In the genomic region with DNA sequence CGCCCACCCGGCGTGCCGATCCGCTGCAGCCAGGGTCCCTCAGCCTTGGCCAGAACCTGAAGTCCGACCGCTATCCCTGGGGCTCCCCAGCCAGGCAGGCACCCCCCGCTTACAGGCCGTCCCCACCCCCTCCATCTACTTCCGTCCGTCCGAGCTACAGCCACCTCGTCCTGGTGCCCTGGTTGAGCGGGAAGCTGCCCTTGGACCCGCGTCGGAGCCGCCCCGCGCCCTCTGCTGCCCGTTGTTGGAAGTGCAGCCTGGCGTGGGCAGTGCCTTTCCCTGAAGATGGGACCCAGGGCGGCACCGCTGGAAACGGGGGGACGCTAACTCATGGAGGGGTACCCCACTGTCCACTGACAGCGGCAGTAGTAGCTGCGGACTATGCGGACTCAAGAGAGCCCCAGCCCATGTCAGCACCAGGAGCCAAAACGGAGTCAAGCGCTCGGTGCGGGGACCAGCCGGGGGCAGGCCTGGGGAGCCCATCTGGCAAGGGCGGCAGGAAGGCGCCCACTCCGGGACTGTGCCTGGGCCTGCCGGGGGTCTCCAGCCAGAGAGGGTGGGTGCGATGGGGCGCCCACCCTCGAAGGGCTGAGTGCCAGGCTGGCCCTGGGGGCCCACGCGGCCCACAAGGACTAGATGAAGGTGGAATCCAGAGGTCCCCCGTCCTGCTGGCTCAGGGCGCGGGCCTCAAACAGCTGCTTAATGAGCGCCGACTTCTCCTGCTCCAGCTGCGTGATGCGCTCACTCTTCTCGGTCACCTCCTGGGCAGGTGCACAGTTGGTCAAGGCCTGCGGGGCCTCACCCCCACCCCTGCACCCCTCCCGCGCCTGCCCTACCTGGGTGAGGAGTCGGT, we compare ENCODE assay signal across 8 cellular contexts. TPM values are rescaled to one million over a fixed set of nuclear protein-coding genes. Genes with fewer than 3 reads are reported as not detected.
A peak's percentile ranks its signal among the peaks of the same experiment; 100 is the strongest.
DNase-seq lines count a peak whose midpoint lies in the region; ATAC-seq, FAIRE-seq and TF ChIP-seq lines count a peak whose summit lies in the region.

No MANE protein-coding gene starts in this region.

- H2AK5ac ChIP-seq in H1 (ENCODE audit: low read depth, low read length): no peak overlapping the region

- TF ChIP-seq POLR2A in H1 (IDR thresholded peaks at IDR 0.05; ENCODE audit: control extremely low read depth in 1 of 2, low read depth in 2 of 2, low read length in 2 of 2): no peak

- H3K9ac ChIP-seq in H1 (replicated peaks in 1 of 4; ENCODE audit: extremely low read depth in 1 of 4, low read depth in 3 of 4, low read length in 3 of 4): no peak overlapping the region; a peak in 1 of 7 replicates

- no peaks in the 10 kb centered on the region; the same call in none of the 2 replicates for H3K36me3 ChIP-seq in GM06990 (ENCODE audit: control insufficient read depth, insufficient read depth, low read length)
- H3K36me3 ChIP-seq in H1 (ENCODE audit: control insufficient read depth in 2 of 4, insufficient read depth in 4 of 4, low read length in 3 of 4): no peaks in the 10 kb centered on the region
- H3K36me3 ChIP-seq in mucosa of descending colon (ENCODE audit: low read depth): no peaks in the 10 kb centered on the region
- no peaks in the 10 kb centered on the region for H3K36me3 ChIP-seq in thoracic aorta

- CTCF ChIA-PET in H1 (lab: Charles Lee; ENCODE audit: partially characterized antibody): interaction anchor here (0.6 to 13.5 kb wide), 41 partner anchors 6 to 767 kb away, joined by 3 to 291 read pairs (median 4); a partner anchor contains a TSS

- no peak overlapping the region for H3K4ac ChIP-seq in H1 (replicated peaks; ENCODE audit: insufficient read length, low read depth, low read length)

- FAIRE-seq in H1 (lab: Jason Lieb, UNC): no peak

- POLR2A ChIA-PET in H1 (lab: Charles Lee; ENCODE audit: partially characterized antibody): interaction anchor here (0.7 to 1.5 kb wide), 6 partner anchors 10 to 155 kb away, joined by 3 to 7 read pairs (median 4); no protein-coding TSS in a partner anchor

- no peak overlapping the region for H2BK20ac ChIP-seq in H1 (ENCODE audit: low read length)

- H3K27ac ChIP-seq in H1 (ENCODE audit: low read depth, low read length) (no peak overlapping the region), thoracic aorta (no peak overlapping the region)

- 0 out of 2 replicates have a peak, but pooled peaks cover under 1% of the 10 kb centered on the region for H3K23me2 ChIP-seq in H1 (ENCODE audit: low read depth, low read length)

- peak; percentile 81 for ATAC-seq in mucosa of descending colon
- no peak for ATAC-seq in thoracic aorta (ENCODE audit: insufficient number of reproducible peaks, low FRiP score, low read depth)
- no peak for ATAC-seq in HG03521 (IDR thresholded peaks at IDR 0.05; ENCODE audit: unreplicated experiment)
- ATAC-seq in GM21619 (IDR thresholded peaks at IDR 0.05; ENCODE audit: unreplicated experiment): no peak

- peak; percentile 65 for DNase-seq in GM06990 (ENCODE audit: extremely low read depth, insufficient read length)
- DNase-seq in NCI-H146 (lab: John Stamatoyannopoulos, UW): peak; percentile 46
- DNase-seq in activated CD4-positive, alpha-beta T cell treated with anti-CD3 and anti-CD28 coated beads, Interleukin-2, amount 50 U/mL, for 4 hours: peak; percentile 49 to 61
- peak in 1 of 2 experiments; percentile 95 for DNase-seq in H1 (ENCODE audit: low read depth in 1 of 2, low spot score in 2 of 2)
- DNase-seq in mucosa of descending colon: peak; percentile 74 to 87 (median 82)
- DNase-seq in thoracic aorta (ENCODE audit: low spot score): no peak

- H2AFZ ChIP-seq in H1 (ENCODE audit: low read length): no peak overlapping the region

- H4K91ac ChIP-seq in H1 (replicated peaks; ENCODE audit: insufficient read length, low read length): no peak overlapping the region

- H2BK15ac ChIP-seq in H1 (ENCODE audit: low read length): no peak overlapping the region

- no peak overlapping the region for H3K4me3 ChIP-seq in GM06990 (replicated peaks; ENCODE audit: low read depth, low read length)
- no peak overlapping the region for H3K4me3 ChIP-seq in H1 (ENCODE audit: extremely low read depth in 1 of 4, insufficient read depth in 2 of 4, low read depth in 3 of 4, low read length in 4 of 4)
- H3K4me3 ChIP-seq in mucosa of descending colon: no peak overlapping the region
- no peak overlapping the region for H3K4me3 ChIP-seq in thoracic aorta

- peaks cover 0 to 13% (median 7%) of the 10 kb centered on the region in 4 experiments; a peak in 5 of 7 replicates for H3K4me1 ChIP-seq in H1 (replicated peaks in 1 of 4; ENCODE audit: control insufficient read depth in 3 of 4, insufficient read depth in 4 of 4, low read length in 3 of 4)
- H3K4me1 ChIP-seq in mucosa of descending colon (ENCODE audit: low read depth): peaks cover 13% of the 10 kb centered on the region
- H3K4me1 ChIP-seq in thoracic aorta (ENCODE audit: control insufficient read depth in 1 of 2, low read depth in 2 of 2): peaks cover 0 to 8% of the 10 kb centered on the region in 2 donors

- no peak overlapping the region for H2BK12ac ChIP-seq in H1 (ENCODE audit: low read depth, low read length)

- no peak for TF ChIP-seq EP300 in H1 (IDR thresholded peaks at IDR 0.05; ENCODE audit: borderline replicate concordance in 1 of 2, low read depth in 2 of 2, low read length in 2 of 2)

- H4K20me1 ChIP-seq in H1 (replicated peaks in 1 of 2; ENCODE audit: control insufficient read depth in 1 of 2, insufficient read depth in 2 of 2, low read length in 2 of 2): peaks cover 21% of the 10 kb centered on the region in 2 experiments

- H4K8ac ChIP-seq in H1 (ENCODE audit: extremely low read depth, insufficient read depth, low read length): no peak overlapping the region

- H3K4me2 ChIP-seq in H1 (ENCODE audit: insufficient read depth in 1 of 2, low read depth in 2 of 2, low read length in 2 of 2): no peak overlapping the region

- no peaks in the 10 kb centered on the region for H3K9me3 ChIP-seq in H1 (ENCODE audit: insufficient read depth in 2 of 2, low read depth in 1 of 2, low read length in 1 of 2)
- H3K9me3 ChIP-seq in mucosa of descending colon: no peaks in the 10 kb centered on the region
- no peaks in the 10 kb centered on the region for H3K9me3 ChIP-seq in thoracic aorta

- H3K18ac ChIP-seq in H1 (ENCODE audit: extremely low read depth, low read length): peak overlapping the region; percentile 60; the same call in 1 of the 2 replicates

- H3K56ac ChIP-seq in H1 (replicated peaks; ENCODE audit: insufficient read length, low read depth, low read length): no peak overlapping the region

- H4K5ac ChIP-seq in H1 (ENCODE audit: insufficient read length, low read depth, low read length): no peak overlapping the region

- TF ChIP-seq CTCF in GM06990 (IDR thresholded peaks at IDR 0.05; ENCODE audit: insufficient read depth, low read length, poor library complexity, severe bottlenecking): peak; percentile 97
- peak in 2 of 3 experiments; percentile 88 to 95; a peak in 3 of 4 replicates for TF ChIP-seq CTCF in H1 (IDR thresholded peaks at IDR 0.05; ENCODE audit: control extremely low read depth in 1 of 3, insufficient read depth in 1 of 3, low read depth in 1 of 3, low read length in 3 of 3)
- TF ChIP-seq CTCF in mucosa of descending colon (IDR thresholded peaks at IDR 0.05): peak; percentile 96
- TF ChIP-seq CTCF in thoracic aorta (IDR thresholded peaks at IDR 0.05): peak; percentile 96

- H3K23ac ChIP-seq in H1 (ENCODE audit: insufficient read length): no peak overlapping the region

- H3K79me1 ChIP-seq in H1 (ENCODE audit: low read depth, low read length): peaks cover 2% of the 10 kb centered on the region; the same call in 1 of the 2 replicates

- H3K79me2 ChIP-seq in H1 (ENCODE audit: control insufficient read depth in 1 of 2, insufficient read depth in 2 of 2, low read length in 2 of 2): no peaks in the 10 kb centered on the region

- whole genome bisulfite sequencing in H1 (ENCODE audit: extremely low coverage in 1 of 2, insufficient coverage in 1 of 2, insufficient read length in 1 of 2, insufficient replicate concordance in 2 of 2, low coverage in 1 of 2, low lambda C conversion rate in 2 of 2, missing lambda C conversion rate in 1 of 2), 2 experiments: 58% methylated on average over 50 of the region's 55 CpGs; no CpG with 5 or more reads in 1 of the 2 experiments

- peak; percentile 61 to 72 for TF ChIP-seq RAD21 in H1 (IDR thresholded peaks at IDR 0.05 in 1 of 2, conservative IDR thresholded peaks at IDR 0.05 in 1 of 2; ENCODE audit: low read depth in 2 of 2, low read length in 2 of 2)

- H2BK120ac ChIP-seq in H1 (replicated peaks; ENCODE audit: low read depth, low read length): no peak overlapping the region

- no peaks in the 10 kb centered on the region for H3K27me3 ChIP-seq in GM06990 (replicated peaks; ENCODE audit: control insufficient read depth, insufficient read depth, low read length)
- peaks cover 0 to 8% (median 2%) of the 10 kb centered on the region in 4 experiments; a peak in 5 of 7 replicates for H3K27me3 ChIP-seq in H1 (replicated peaks in 1 of 4; ENCODE audit: control insufficient read depth in 3 of 4, extremely low read depth in 1 of 4, insufficient read depth in 3 of 4, low read length in 3 of 4)
- no peaks in the 10 kb centered on the region for H3K27me3 ChIP-seq in thoracic aorta (replicated peaks; ENCODE audit: insufficient read depth)

- intact Hi-C loops in mucosa of descending colon (cut with DNase I, micrococcal nuclease): no loop called here

- H3K14ac ChIP-seq in H1 (ENCODE audit: insufficient read length): no peak overlapping the region

- no peak overlapping the region for H2BK5ac ChIP-seq in H1 (ENCODE audit: low read depth, low read length)

RNA-seq across cellular contexts. Expression of a gene that starts 6.1 kb away (rescaled TPM):
- total RNA-seq in H1 (2021; fragmentation: NEBNext Ultra II Directional; extraction: Animal tissue kit (Norgen Biotek cat#: 25700)): 30.3 and 32.1 TPM in 2 replicates
- 12.7 and 17.3 TPM in 2 replicates for polyA plus RNA-seq in H1 (2011; rRNA removed)
- 16.3 TPM for polyA plus RNA-seq in H1 (2011; cell fraction: cytosol; rRNA removed)
- 40.0 TPM for polyA plus RNA-seq in H1 (2011; cell fraction: nucleus; rRNA removed)
- polyA plus RNA-seq in H1 (2012, experiment 1 of 2): 13.5 to 18.1 TPM (median 16.6 TPM) in 4 replicates
- polyA plus RNA-seq in H1 (2012, experiment 2 of 2): 15.7 TPM
- polyA plus RNA-seq in H1 (2013, experiment 1 of 2): 32.1 TPM
- 29.5 TPM for polyA plus RNA-seq in H1 (2013, experiment 2 of 2)
- 6.3 and 6.7 TPM in 2 replicates for polyA minus RNA-seq in H1 (2011; rRNA and poly(A)+ RNA removed)
- polyA minus RNA-seq in H1 (2011; cell fraction: cytosol; rRNA and poly(A)+ RNA removed): 13.4 TPM
- 24.1 TPM for polyA minus RNA-seq in H1 (2011; cell fraction: nucleus; rRNA and poly(A)+ RNA removed)
- 10 to 100 TPM in 1 of 3 donors, 1 to 10 TPM in 2; 2.7 to 11.2 (median 6.0) TPM for total RNA-seq in mucosa of descending colon
- under 1 TPM; 0.41 to 0.92 TPM for total RNA-seq in thoracic aorta

RNA-seq across cellular contexts. Expression of a gene that starts 10.4 kb away (rescaled TPM):
- total RNA-seq in H1 (2021; fragmentation: NEBNext Ultra II Directional; extraction: Animal tissue kit (Norgen Biotek cat#: 25700)): 3.2 and 3.8 TPM in 2 replicates
- 0.65 and 1.9 TPM in 2 replicates for polyA plus RNA-seq in H1 (2011; rRNA removed)
- 0.69 TPM for polyA plus RNA-seq in H1 (2011; cell fraction: cytosol; rRNA removed)
- polyA plus RNA-seq in H1 (2011; cell fraction: nucleus; rRNA removed): 5.8 TPM
- polyA plus RNA-seq in H1 (2012, experiment 1 of 2): 1.9 to 3.5 TPM (median 2.7 TPM) in 4 replicates
- polyA plus RNA-seq in H1 (2012, experiment 2 of 2): 1.9 TPM
- polyA plus RNA-seq in H1 (2013, experiment 1 of 2): 7.9 TPM
- polyA plus RNA-seq in H1 (2013, experiment 2 of 2): 8.1 TPM
- 0.29 and 0.76 TPM in 2 replicates for polyA minus RNA-seq in H1 (2011; rRNA and poly(A)+ RNA removed)
- 0.51 TPM for polyA minus RNA-seq in H1 (2011; cell fraction: cytosol; rRNA and poly(A)+ RNA removed)
- 1.00 TPM for polyA minus RNA-seq in H1 (2011; cell fraction: nucleus; rRNA and poly(A)+ RNA removed)
- total RNA-seq in mucosa of descending colon: 10 to 100 TPM in 2 of 3 donors, 1 to 10 TPM in 1; 7.7 to 26.8 (median 10.7) TPM
- under 1 TPM; 0.92 to 0.95 TPM for total RNA-seq in thoracic aorta

RNA-seq across cellular contexts. Expression of a gene that starts 13.1 kb away (rescaled TPM):
- total RNA-seq in H1 (2021; fragmentation: NEBNext Ultra II Directional; extraction: Animal tissue kit (Norgen Biotek cat#: 25700)): 5.4 and 5.5 TPM in 2 replicates
- polyA plus RNA-seq in H1 (2011; rRNA removed): 2.0 and 3.5 TPM in 2 replicates
- 1.9 TPM for polyA plus RNA-seq in H1 (2011; cell fraction: cytosol; rRNA removed)
- 8.3 TPM for polyA plus RNA-seq in H1 (2011; cell fraction: nucleus; rRNA removed)
- polyA plus RNA-seq in H1 (2012, experiment 1 of 2): 2.1 to 3.6 TPM (median 2.8 TPM) in 4 replicates
- polyA plus RNA-seq in H1 (2012, experiment 2 of 2): 2.6 TPM
- polyA plus RNA-seq in H1 (2013, experiment 1 of 2): 4.1 TPM
- 3.7 TPM for polyA plus RNA-seq in H1 (2013, experiment 2 of 2)
- polyA minus RNA-seq in H1 (2011; rRNA and poly(A)+ RNA removed): 0.78 and 0.88 TPM in 2 replicates
- 0.66 TPM for polyA minus RNA-seq in H1 (2011; cell fraction: cytosol; rRNA and poly(A)+ RNA removed)
- 1.1 TPM for polyA minus RNA-seq in H1 (2011; cell fraction: nucleus; rRNA and poly(A)+ RNA removed)
- 10 to 100 TPM; 10.5 to 13.6 (median 12.8) TPM for total RNA-seq in mucosa of descending colon
- total RNA-seq in thoracic aorta: 10 to 100 TPM in 1 of 2 donors, 1 to 10 TPM in 1; 9.6 to 11.4 TPM

RNA-seq across cellular contexts. Expression of a gene that starts 18.3 kb away (rescaled TPM):
- 41.9 and 44.1 TPM in 2 replicates for total RNA-seq in H1 (2021; fragmentation: NEBNext Ultra II Directional; extraction: Animal tissue kit (Norgen Biotek cat#: 25700))
- polyA plus RNA-seq in H1 (2011; rRNA removed): 26.2 and 43.6 TPM in 2 replicates
- 27.6 TPM for polyA plus RNA-seq in H1 (2011; cell fraction: cytosol; rRNA removed)
- 132 TPM for polyA plus RNA-seq in H1 (2011; cell fraction: nucleus; rRNA removed)
- 25.4 to 45.6 TPM (median 37.8 TPM) in 4 replicates for polyA plus RNA-seq in H1 (2012, experiment 1 of 2)
- polyA plus RNA-seq in H1 (2012, experiment 2 of 2): 18.6 TPM
- polyA plus RNA-seq in H1 (2013, experiment 1 of 2): 51.1 TPM
- polyA plus RNA-seq in H1 (2013, experiment 2 of 2): 54.9 TPM
- polyA minus RNA-seq in H1 (2011; rRNA and poly(A)+ RNA removed): 2.2 and 2.4 TPM in 2 replicates
- polyA minus RNA-seq in H1 (2011; cell fraction: cytosol; rRNA and poly(A)+ RNA removed): 17.6 TPM
- 14.1 TPM for polyA minus RNA-seq in H1 (2011; cell fraction: nucleus; rRNA and poly(A)+ RNA removed)
- 100 to 1,000 TPM in 1 of 3 donors, 10 to 100 TPM in 2; 78.6 to 177 (median 83.0) TPM for total RNA-seq in mucosa of descending colon
- 10 to 100 TPM; 71.5 to 95.8 TPM for total RNA-seq in thoracic aorta

RNA-seq across cellular contexts. Expression of a gene that starts 22.5 kb away (rescaled TPM):
- 35.1 and 36.3 TPM in 2 replicates for total RNA-seq in H1 (2021; fragmentation: NEBNext Ultra II Directional; extraction: Animal tissue kit (Norgen Biotek cat#: 25700))
- polyA plus RNA-seq in H1 (2011; rRNA removed): 33.7 and 36.5 TPM in 2 replicates
- polyA plus RNA-seq in H1 (2011; cell fraction: cytosol; rRNA removed): 36.6 TPM
- polyA plus RNA-seq in H1 (2011; cell fraction: nucleus; rRNA removed): 104 TPM
- polyA plus RNA-seq in H1 (2012, experiment 1 of 2): 23.8 to 36.3 TPM (median 35.0 TPM) in 4 replicates
- 24.9 TPM for polyA plus RNA-seq in H1 (2012, experiment 2 of 2)
- 40.1 TPM for polyA plus RNA-seq in H1 (2013, experiment 1 of 2)
- polyA plus RNA-seq in H1 (2013, experiment 2 of 2): 37.2 TPM
- polyA minus RNA-seq in H1 (2011; rRNA and poly(A)+ RNA removed): 39.6 and 51.7 TPM in 2 replicates
- 23.0 TPM for polyA minus RNA-seq in H1 (2011; cell fraction: cytosol; rRNA and poly(A)+ RNA removed)
- 36.5 TPM for polyA minus RNA-seq in H1 (2011; cell fraction: nucleus; rRNA and poly(A)+ RNA removed)
- 10 to 100 TPM; 36.1 to 55.4 (median 52.7) TPM for total RNA-seq in mucosa of descending colon
- 10 to 100 TPM; 32.9 to 52.9 TPM for total RNA-seq in thoracic aorta
